Comparison of ENCODE assay signal across 8 cellular contexts in genomic region chr4:9691221-9692065, GRCh38.
A peak's percentile ranks its signal among the peaks of the same experiment; 100 is the strongest.
DNase-seq lines count a peak whose midpoint lies in the region; ATAC-seq and TF ChIP-seq lines count a peak whose summit lies in the region.

No MANE protein-coding gene starts in this region.

- H3K9ac ChIP-seq in IMR-90 (ENCODE audit: low read depth, low read length) = no peak overlapping the region

- no peak overlapping the region for H2AFZ ChIP-seq in IMR-90 (replicated peaks; ENCODE audit: low read length, poor library complexity)

- peaks cover 43% of the 10 kb centered on the region for H3K4me1 Mint-ChIP-seq in nephron progenitor cell

- 5% methylated on average over 25 of the region's 57 CpGs; no CpG with 5 or more reads in 1 of the 2 experiments for whole genome bisulfite sequencing in IMR-90 (ENCODE audit: extremely low coverage in 2 of 2, insufficient read length in 1 of 2), 2 experiments

- H3K79me1 ChIP-seq in IMR-90 (ENCODE audit: low read depth in 1 of 2, low read length in 2 of 2) = no peaks in the 10 kb centered on the region

- peak overlapping the region; percentile 90 for H3K27ac Mint-ChIP-seq in nephron progenitor cell

- H3K27ac ChIP-seq in IMR-90 (ENCODE audit: insufficient read depth, low read length) = no peak overlapping the region

- intact Hi-C loops in IMR-90 (cut with micrococcal nuclease) = no loop called here

- H2AK9ac ChIP-seq in IMR-90 (replicated peaks; ENCODE audit: low read depth, low read length, poor library complexity) = no peak overlapping the region

- peak overlapping the region; percentile 29; the same call in 1 of the 2 replicates for H3K4me3 ChIP-seq in IMR-90 (ENCODE audit: insufficient read depth, low read depth, low read length)
- peak overlapping the region; percentile 33 for H3K4me3 ChIP-seq in fibroblast of villous mesenchyme (ENCODE audit: low read depth, low read length)

- H4K91ac ChIP-seq in IMR-90 (ENCODE audit: insufficient read depth, low read depth, low read length) = no peak overlapping the region

- TF ChIP-seq POLR2A in IMR-90 (IDR thresholded peaks at IDR 0.05; ENCODE audit: low read depth, low read length) = no peak

- H3K36me3 ChIP-seq in IMR-90 (ENCODE audit: control insufficient read depth, insufficient read depth, low read length) = no peaks in the 10 kb centered on the region

- no peak overlapping the region for H3K18ac ChIP-seq in IMR-90 (ENCODE audit: low read depth, low read length)

- H2BK20ac ChIP-seq in IMR-90 (ENCODE audit: low read depth, low read length) = no peak overlapping the region

- H3K27me3 Mint-ChIP-seq in nephron progenitor cell (ENCODE audit: low read depth, poor library complexity) = peaks cover 12% of the 10 kb centered on the region

- H3K4me1 ChIP-seq in IMR-90 (ENCODE audit: control insufficient read depth, insufficient read depth, low read length) = no peaks in the 10 kb centered on the region

- in situ Hi-C loops in IMR-90 (cut with MboI; ENCODE audit: low sequenced_read_pairs) = no loop called here

- POLR2A ChIA-PET in IMR-90 (lab: Charles Lee; ENCODE audit: unreplicated experiment) = no interaction called here

- H3K9me3 Mint-ChIP-seq in nephron progenitor cell = no peaks in the 10 kb centered on the region

- ATAC-seq in GM21528 (IDR thresholded peaks at IDR 0.05; ENCODE audit: low FRiP score, unreplicated experiment) = peak; percentile 100
- peak; percentile 76 for ATAC-seq in IMR-90 (ENCODE audit: low read depth)

- no peak overlapping the region; the same call in 1 of the 2 replicates for H3K4me2 ChIP-seq in IMR-90 (ENCODE audit: low read depth, low read length)

- H2BK5ac ChIP-seq in IMR-90 (ENCODE audit: low read depth, low read length, poor library complexity, severe bottlenecking) = no peak overlapping the region

- no TSS peak for BruUV-seq in IMR-90 (replicated peaks; lab: Mats Ljungman, UMichigan)

- no peak overlapping the region for H4K8ac ChIP-seq in IMR-90 (ENCODE audit: low read depth in 2 of 2, low read length in 2 of 2)

- no peaks in the 10 kb centered on the region for H3K36me3 Mint-ChIP-seq in nephron progenitor cell (ENCODE audit: low read depth)

- no peak overlapping the region for H4K5ac ChIP-seq in IMR-90 (ENCODE audit: low read depth, low read length)

- TF ChIP-seq CTCF in IMR-90 (conservative IDR thresholded peaks at IDR 0.05; ENCODE audit: low read depth, low read length) = no peak
- no peak for TF ChIP-seq CTCF in fibroblast of villous mesenchyme (IDR thresholded peaks at IDR 0.05; ENCODE audit: insufficient read depth, low read depth, low read length)
- TF ChIP-seq CTCF in nephron progenitor cell (IDR thresholded peaks at IDR 0.05) = no peak

- H3K23ac ChIP-seq in IMR-90 (ENCODE audit: low read depth, low read length) = no peak overlapping the region

- H2BK120ac ChIP-seq in IMR-90 (ENCODE audit: low read depth, low read length) = no peak overlapping the region

- peak; percentile 86 for DNase-seq in COR-L47 (lab: John Stamatoyannopoulos, UW)
- peak; percentile 6 for DNase-seq in IMR-90
- peak; percentile 84 for DNase-seq in RPMI8226
- peak; percentile 80 for DNase-seq in activated gamma-delta T cell (lab: John Stamatoyannopoulos, UW)
- DNase-seq in fibroblast of villous mesenchyme (ENCODE audit: low read depth) = peak; percentile 36
- DNase-seq in nephron progenitor cell = peak; percentile 97
- DNase-seq in stimulated activated naive CD4-positive, alpha-beta T cell treated with Interleukin-2 at 50 U/mL for 16 hours (lab: John Stamatoyannopoulos, UW) = peak; percentile 90

- dilution Hi-C loops in IMR-90 (cut with HindIII; ENCODE audit: low sequenced_read_pairs, unreplicated experiment) = no loop called here

- H3K9me3 ChIP-seq in IMR-90 (ENCODE audit: control insufficient read depth, insufficient read depth, low read length) = no peaks in the 10 kb centered on the region; the same call in 1 of the 2 replicates

- H3K27me3 ChIP-seq in IMR-90 (ENCODE audit: control insufficient read depth, insufficient read depth, low read length) = no peaks in the 10 kb centered on the region

- peak overlapping the region; percentile 81 for H3K4me3 Mint-ChIP-seq in nephron progenitor cell

- no peak overlapping the region for H2BK15ac ChIP-seq in IMR-90 (ENCODE audit: low read depth, low read length)

- no peak overlapping the region for H3K14ac ChIP-seq in IMR-90 (replicated peaks; ENCODE audit: low read depth, low read length)

- no peak overlapping the region for H3K4ac ChIP-seq in IMR-90 (ENCODE audit: low read depth, low read length)

- H4K20me1 ChIP-seq in IMR-90 (ENCODE audit: insufficient read depth, low read length) = no peaks in the 10 kb centered on the region

- H2AK5ac ChIP-seq in IMR-90 (ENCODE audit: low read depth, low read length) = no peak overlapping the region

- H3K56ac ChIP-seq in IMR-90 (ENCODE audit: extremely low read depth, insufficient read depth, low read length) = no peak overlapping the region

- CTCF ChIA-PET in IMR-90 (lab: Yijun Ruan, JAX) = no interaction called here

- TF ChIP-seq RAD21 in IMR-90 (IDR thresholded peaks at IDR 0.05; ENCODE audit: low read length) = no peak

- no peaks in the 10 kb centered on the region for H3K9me1 ChIP-seq in IMR-90 (ENCODE audit: insufficient read depth, low read length)

TF ChIP-seq in IMR-90, 13 proteins besides CTCF, POLR2A, EP300 and RAD21:
- no peak for TF ChIP-seq ELK1 (IDR thresholded peaks at IDR 0.05; ENCODE audit: borderline replicate concordance, low read depth, low read length)
- TF ChIP-seq CEBPB (IDR thresholded peaks at IDR 0.05; ENCODE audit: low read depth, low read length) = no peak
- no peak for TF ChIP-seq FOS (IDR thresholded peaks at IDR 0.05; ENCODE audit: low read depth, low read length)
- TF ChIP-seq NFE2L2 (IDR thresholded peaks at IDR 0.05; ENCODE audit: low read depth, low read length) = no peak
- no peak for TF ChIP-seq BHLHE40 (IDR thresholded peaks at IDR 0.05; ENCODE audit: low read depth, low read length)
- TF ChIP-seq SMC3 (IDR thresholded peaks at IDR 0.05; ENCODE audit: low read depth, low read length) = no peak
- TF ChIP-seq RFX5 (IDR thresholded peaks at IDR 0.05; ENCODE audit: low read depth, low read length) = no peak
- no peak for TF ChIP-seq MAFK (IDR thresholded peaks at IDR 0.05; ENCODE audit: low read depth, low read length)
- no peak for TF ChIP-seq MAZ (IDR thresholded peaks at IDR 0.05; ENCODE audit: borderline replicate concordance, low read depth, low read length)
- no peak for TF ChIP-seq MXI1 (IDR thresholded peaks at IDR 0.05; ENCODE audit: borderline replicate concordance, low read depth, low read length)

Comparison
In these comparisons a context has a peak if more than half of its experiments do, and no peak if none do; other contexts are left out.
1. DNase-seq: peak in every context shown above with its lines; median percentile 97 in nephron progenitor cell; 90 in stimulated activated naive CD4-positive, alpha-beta T cell treated with Interleukin-2 at 50 U/mL for 16 hours; 86 in COR-L47; 84 in RPMI8226; 80 in activated gamma-delta T cell; 36 in fibroblast of villous mesenchyme; 6 in IMR-90.